ENCODE assay signal across 9 cellular contexts in the genomic region with DNA sequence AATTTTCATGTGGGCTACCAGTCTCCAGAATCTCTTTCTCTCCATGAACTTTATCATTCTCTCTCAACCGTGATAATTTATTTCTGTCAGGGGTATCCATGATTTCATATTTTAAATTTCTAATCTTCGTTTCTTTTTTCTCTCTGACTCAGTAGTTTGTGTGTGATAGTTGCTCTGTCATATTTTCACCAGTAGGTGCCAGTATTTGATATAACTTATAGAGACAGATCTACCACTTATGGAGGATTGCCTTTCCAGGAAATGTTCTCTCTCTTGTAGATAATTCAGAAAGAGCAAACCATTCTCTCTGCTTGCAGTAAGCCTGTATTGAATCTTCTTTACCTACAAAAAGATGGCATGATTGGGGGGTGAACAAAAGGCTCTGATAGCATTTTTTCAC.
DNase-seq lines count a peak whose midpoint lies in the region; ATAC-seq, FAIRE-seq and TF ChIP-seq lines count a peak whose summit lies in the region.
"Had no signal": no experiment of that assay in that cellular context is flagged by ENCODE, and none has a peak within 500 bp of the region (broad histone marks: within the 10 kb centered on the region; RNA-seq: fewer than 3 reads in every experiment).

No MANE protein-coding gene starts in this region.

- H2BK5ac ChIP-seq in IMR-90 (ENCODE audit: low read depth, low read length, poor library complexity, severe bottlenecking) = no peak overlapping the region

- BruUV-seq in IMR-90 (replicated peaks; lab: Mats Ljungman, UMichigan) = no TSS peak

- no peak overlapping the region for H2AK5ac ChIP-seq in IMR-90 (ENCODE audit: low read depth, low read length)

- H3K9me3 ChIP-seq in IMR-90 (ENCODE audit: control insufficient read depth, insufficient read depth, low read length) = no peaks in the 10 kb centered on the region

- H3K23ac ChIP-seq in IMR-90 (ENCODE audit: low read depth, low read length) = no peak overlapping the region

- H2BK20ac ChIP-seq in IMR-90 (ENCODE audit: low read depth, low read length) = no peak overlapping the region

- no peak overlapping the region for H4K8ac ChIP-seq in IMR-90 (ENCODE audit: low read depth in 2 of 2, low read length in 2 of 2)

- no peaks in the 10 kb centered on the region for H3K4me1 ChIP-seq in IMR-90 (ENCODE audit: control insufficient read depth, insufficient read depth, low read length)

- H3K14ac ChIP-seq in IMR-90 (replicated peaks; ENCODE audit: low read depth, low read length) = no peak overlapping the region

- no peaks in the 10 kb centered on the region for H3K9me1 ChIP-seq in IMR-90 (ENCODE audit: insufficient read depth, low read length)

- no peak overlapping the region for H3K18ac ChIP-seq in IMR-90 (ENCODE audit: low read depth, low read length)

- no peak overlapping the region for H3K4me3 ChIP-seq in IMR-90 (ENCODE audit: insufficient read depth, low read depth, low read length)
- H3K4me3 ChIP-seq in foreskin fibroblast (ENCODE audit: low read depth in 1 of 2, low read length in 2 of 2) = no peak overlapping the region

- H3K4me2 ChIP-seq in IMR-90 (ENCODE audit: low read depth, low read length) = no peak overlapping the region

- intact Hi-C loops in IMR-90 (cut with micrococcal nuclease) = loop anchor here (1.0 to 5.0 kb wide), 4 partner anchors 184 to 401 kb away; partner anchors contain the start of gene RPGR

- TF ChIP-seq CTCF in IMR-90 (conservative IDR thresholded peaks at IDR 0.05; ENCODE audit: low read depth, low read length) (peak; percentile 61), foreskin fibroblast (IDR thresholded peaks at IDR 0.05; ENCODE audit: low read depth, low read length) (peak; percentile 33)

- peak; percentile 27 for FAIRE-seq in G401.6 (lab: Jason Lieb, UNC)

- no peaks in the 10 kb centered on the region for H3K9me3 Mint-ChIP-seq in stimulated activated effector memory CD8-positive, alpha-beta T cell treated with anti-CD3 and anti-CD28 coated beads, Interleukin-12 subunit alpha, Interleukin-12 subunit beta, amount 100 ng/mL, for 72 hours

- dilution Hi-C loops in IMR-90 (cut with HindIII; ENCODE audit: low sequenced_read_pairs, unreplicated experiment) = no loop called here

- no peaks in the 10 kb centered on the region for H3K27me3 ChIP-seq in IMR-90 (ENCODE audit: control insufficient read depth, insufficient read depth, low read length)

- no CpG with 5 or more reads among the region's 2 CpGs for WGBS in IMR-90 (ENCODE audit: extremely low coverage in 2 of 2, insufficient read length in 1 of 2), 2 experiments

- H3K4me3 Mint-ChIP-seq in stimulated activated effector memory CD8-positive, alpha-beta T cell treated with anti-CD3 and anti-CD28 coated beads, Interleukin-12 subunit alpha, Interleukin-12 subunit beta, amount 100 ng/mL, for 72 hours = no peak overlapping the region

- ATAC-seq in IMR-90 (ENCODE audit: low read depth) (peak; percentile 76), HG03460 (IDR thresholded peaks at IDR 0.05; ENCODE audit: unreplicated experiment) (no peak)
- ATAC-seq in stimulated activated effector memory CD8-positive, alpha-beta T cell treated with anti-CD3 and anti-CD28 coated beads, Interleukin-12 subunit alpha, Interleukin-12 subunit beta, amount 100 ng/mL, for 72 hours = peak; percentile 65

- no peak for TF ChIP-seq POLR2A in IMR-90 (IDR thresholded peaks at IDR 0.05; ENCODE audit: low read depth, low read length)

- no peaks in the 10 kb centered on the region for H3K4me1 Mint-ChIP-seq in stimulated activated effector memory CD8-positive, alpha-beta T cell treated with anti-CD3 and anti-CD28 coated beads, Interleukin-12 subunit alpha, Interleukin-12 subunit beta, amount 100 ng/mL, for 72 hours

- no peak overlapping the region for H3K9ac ChIP-seq in IMR-90 (ENCODE audit: low read depth, low read length)

- DNase-seq in IMR-90 (peak; percentile 41), SK-N-DZ (ENCODE audit: low spot score) (peak; percentile 7), foreskin fibroblast (peak; percentile 5 to 53), putamen (ENCODE audit: low spot score) (no peak)
- no peak for DNase-seq in stimulated activated effector memory CD8-positive, alpha-beta T cell treated with anti-CD3 and anti-CD28 coated beads, Interleukin-12 subunit alpha, Interleukin-12 subunit beta, amount 100 ng/mL, for 72 hours (ENCODE audit: low spot score in 2 of 2)
- no peak for DNase-seq in stimulated activated CD4-positive, alpha-beta T cell treated with anti-CD3 and anti-CD28 coated beads, Interleukin-2, amount 100 ng/mL, for 48 hours
- DNase-seq: right cardiac atrium had no signal

- no peaks in the 10 kb centered on the region for H3K36me3 Mint-ChIP-seq in stimulated activated effector memory CD8-positive, alpha-beta T cell treated with anti-CD3 and anti-CD28 coated beads, Interleukin-12 subunit alpha, Interleukin-12 subunit beta, amount 100 ng/mL, for 72 hours

- H3K36me3 ChIP-seq in IMR-90 (ENCODE audit: control insufficient read depth, insufficient read depth, low read length) = no peaks in the 10 kb centered on the region

- no peak overlapping the region for H2BK120ac ChIP-seq in IMR-90 (ENCODE audit: low read depth, low read length)

- H3K56ac ChIP-seq in IMR-90 (ENCODE audit: extremely low read depth, insufficient read depth, low read length) = no peak overlapping the region

- no peak overlapping the region for H3K27ac ChIP-seq in IMR-90 (ENCODE audit: insufficient read depth, low read length)

- H2AK9ac ChIP-seq in IMR-90 (replicated peaks; ENCODE audit: low read depth, low read length, poor library complexity) = no peak overlapping the region

- CTCF ChIA-PET in IMR-90 (lab: Yijun Ruan, JAX) = interaction anchor here (0.6 to 1.3 kb wide), 4 partner anchors 14 to 240 kb away, joined by 3 to 9 read pairs (median 4); no protein-coding TSS in a partner anchor

- H3K4ac ChIP-seq in IMR-90 (ENCODE audit: low read depth, low read length) = no peak overlapping the region

- H3K79me1 ChIP-seq in IMR-90 (ENCODE audit: low read depth in 1 of 2, low read length in 2 of 2) = no peaks in the 10 kb centered on the region

- no peak overlapping the region for H3K27ac Mint-ChIP-seq in stimulated activated effector memory CD8-positive, alpha-beta T cell treated with anti-CD3 and anti-CD28 coated beads, Interleukin-12 subunit alpha, Interleukin-12 subunit beta, amount 100 ng/mL, for 72 hours

- H4K91ac ChIP-seq in IMR-90 (ENCODE audit: insufficient read depth, low read depth, low read length) = no peak overlapping the region

- TF ChIP-seq RAD21 in IMR-90 (IDR thresholded peaks at IDR 0.05; ENCODE audit: low read length) = peak; percentile 59

- in situ Hi-C loops in IMR-90 (cut with MboI; ENCODE audit: low sequenced_read_pairs) = loop anchor here (5.0 kb wide), 1 partner anchor 246 kb away; no protein-coding TSS in a partner anchor

- no peak overlapping the region for H4K5ac ChIP-seq in IMR-90 (ENCODE audit: low read depth, low read length)

- H2AFZ ChIP-seq in IMR-90 (replicated peaks; ENCODE audit: low read length, poor library complexity) = no peak overlapping the region

- H4K20me1 ChIP-seq in IMR-90 (ENCODE audit: insufficient read depth, low read length) = no peaks in the 10 kb centered on the region

- POLR2A ChIA-PET in IMR-90 (lab: Charles Lee; ENCODE audit: unreplicated experiment) = no interaction called here

- no peak overlapping the region for H2BK15ac ChIP-seq in IMR-90 (ENCODE audit: low read depth, low read length)

TF ChIP-seq in IMR-90, 13 proteins besides CTCF, POLR2A, EP300 and RAD21:
- no peak for TF ChIP-seq MAFK (IDR thresholded peaks at IDR 0.05; ENCODE audit: low read depth, low read length)
- TF ChIP-seq SMC3 (IDR thresholded peaks at IDR 0.05; ENCODE audit: low read depth, low read length) = peak; percentile 54
- no peak for TF ChIP-seq NFE2L2 (IDR thresholded peaks at IDR 0.05; ENCODE audit: low read depth, low read length)
TF ChIP-seq in IMR-90: peak in this region for 1.

Comparison
In these comparisons a context has a peak if more than half of its experiments do, and no peak if none do; other contexts are left out.
1. DNase-seq: peak in IMR-90 (single experiment), SK-N-DZ (single experiment) and foreskin fibroblast (2 of 2); none in stimulated activated effector memory CD8-positive, alpha-beta T cell treated with anti-CD3 and anti-CD28 coated beads, Interleukin-12 subunit alpha, Interleukin-12 subunit beta, amount 100 ng/mL, for 72 hours (0 of 2), stimulated activated CD4-positive, alpha-beta T cell treated with anti-CD3 and anti-CD28 coated beads, Interleukin-2, amount 100 ng/mL, for 48 hours (0 of 2) and putamen (single experiment).